In genomic region chr22:43885319-43885671, GRCh38 we compare ENCODE assay signal across 2 cellular contexts.
A peak's percentile ranks its signal among the peaks of the same experiment; 100 is the strongest.
TF ChIP-seq lines count a peak whose summit lies in the region.

No MANE protein-coding gene starts in this region.

TF ChIP-seq in IMR-90, 13 proteins besides CTCF, POLR2A, EP300 and RAD21:
- TF ChIP-seq RFX5 (IDR thresholded peaks at IDR 0.05; ENCODE audit: low read depth, low read length) (no peak), MAZ (IDR thresholded peaks at IDR 0.05; ENCODE audit: borderline replicate concordance, low read depth, low read length) (no peak)

TF ChIP-seq in K562, 482 proteins besides CTCF, POLR2A, EP300 and RAD21:
- TF ChIP-seq POLR3G (IDR thresholded peaks at IDR 0.05; ENCODE audit: extremely low read depth, insufficient read length, insufficient replicate concordance) (no peak), SMARCA5 (IDR thresholded peaks at IDR 0.05) (peak; percentile 45; the same call in 1 of the 2 replicates)
